In genomic region chr10:74738052-74738451, GRCh38 we compare ENCODE assay signal across 13 cellular contexts.
A peak's percentile ranks its signal among the peaks of the same experiment; 100 is the strongest.
DNase-seq lines count a peak whose midpoint lies in the region; ATAC-seq and TF ChIP-seq lines count a peak whose summit lies in the region.
"Had no signal": no experiment of that assay in that cellular context is flagged by ENCODE, and none has a peak within 500 bp of the region (broad histone marks: within the 10 kb centered on the region; RNA-seq: fewer than 3 reads in every experiment).

No MANE protein-coding gene starts in this region.

- H3K4me1 ChIP-seq in DOHH2 (ENCODE audit: control insufficient read depth, low read length) (peaks cover 33% of the 10 kb centered on the region), HCT116 (ENCODE audit: control insufficient read depth in 1 of 2, insufficient read depth in 2 of 2, low read length in 2 of 2) (no peaks in the 10 kb centered on the region), suprapubic skin (no peaks in the 10 kb centered on the region), mesenchymal stem cell (ENCODE audit: control insufficient read depth, insufficient read depth, low read depth, low read length) (peaks cover 1% of the 10 kb centered on the region), GM23248 (ENCODE audit: insufficient read depth) (no peaks in the 10 kb centered on the region)

- H3K27me3 ChIP-seq in DOHH2 (ENCODE audit: control insufficient read depth, low read length) = no peaks in the 10 kb centered on the region
- no peaks in the 10 kb centered on the region for H3K27me3 ChIP-seq in HCT116 (ENCODE audit: insufficient read depth, low read length)
- no peaks in the 10 kb centered on the region for H3K27me3 ChIP-seq in suprapubic skin
- H3K27me3 ChIP-seq in mesenchymal stem cell (ENCODE audit: control insufficient read depth in 1 of 2, insufficient read depth in 1 of 2, low read length in 2 of 2) = no peaks in the 10 kb centered on the region
- no peaks in the 10 kb centered on the region for H3K27me3 ChIP-seq in GM23248 (replicated peaks; ENCODE audit: insufficient read depth)
- H3K27me3 ChIP-seq: testis had no signal

- H3K79me1 ChIP-seq in mesenchymal stem cell (replicated peaks; ENCODE audit: low read length, poor library complexity, severe bottlenecking) = no peaks in the 10 kb centered on the region

- no peak overlapping the region for H4K91ac ChIP-seq in mesenchymal stem cell (ENCODE audit: low read length)

- DNase-seq in HCT116 (ENCODE audit: low read depth, low spot score) (no peak), OCI-M1 (lab: John Stamatoyannopoulos, UW) (peak; percentile 49), fibroblast of pulmonary artery (ENCODE audit: low read depth) (peak; percentile 12), suprapubic skin (ENCODE audit: low spot score in 2 of 2) (no peak), mesenchymal stem cell (no peak), GM23248 (no peak), NCI-H2029 treated with DMSO at 0.1 percent for 48 hours (lab: John Stamatoyannopoulos, UW) (no peak)
- DNase-seq: activated naive CD4-positive, alpha-beta T cell; CD4-positive, alpha-beta T cell; naive thymus-derived CD8-positive, alpha-beta T cell; stimulated activated CD4-positive, alpha-beta T cell treated with anti-CD3 and anti-CD28 coated beads, Interleukin-2, amount 100 ng/mL, for 24 hours; testis had no signal

- CTCF ChIA-PET in HCT116 (lab: Charles Lee) = interaction anchor here (1.2 kb wide), 1 partner anchor 10 kb away, joined by 3 read pairs; no protein-coding TSS in a partner anchor

- 70% methylated on average over 1 of the region's 1 CpG for WGBS in suprapubic skin
- 67% methylated on average over 1 of the region's 1 CpG for WGBS in mesenchymal stem cell
- WGBS in GM23248 (ENCODE audit: low coverage in 1 of 2, low lambda C conversion rate in 2 of 2, missing lambda C conversion rate in 2 of 2), 2 experiments = 97 to 100% methylated on average over 1 of the region's 1 CpG

- peak; percentile 34; the same call in 1 of the 2 replicates for TF ChIP-seq RAD21 in HCT116 (IDR thresholded peaks at IDR 0.05; ENCODE audit: low read depth)

- H3K27ac ChIP-seq in DOHH2 (ENCODE audit: low read depth, low read length) (peak overlapping the region; percentile 73), HCT116 (ENCODE audit: low read depth, low read length) (no peak overlapping the region), suprapubic skin (no peak overlapping the region), mesenchymal stem cell (ENCODE audit: low read length, poor library complexity, severe bottlenecking) (no peak overlapping the region), GM23248 (no peak overlapping the region)
- H3K27ac ChIP-seq: testis had no signal

- H3K14ac ChIP-seq in mesenchymal stem cell (ENCODE audit: low read length in 2 of 2) = no peak overlapping the region

- no peak for TF ChIP-seq EP300 in suprapubic skin (IDR thresholded peaks at IDR 0.05)

- TF ChIP-seq CTCF in DOHH2 (IDR thresholded peaks at IDR 0.05; ENCODE audit: low read depth, low read length, poor library complexity, severe bottlenecking) (peak; percentile 52), HCT116 (IDR thresholded peaks at IDR 0.05 in 2 of 3, conservative IDR thresholded peaks at IDR 0.05 in 1 of 3; ENCODE audit: borderline replicate concordance in 1 of 3, insufficient read depth in 1 of 3, low read depth in 2 of 3, low read length in 2 of 3) (no peak), fibroblast of pulmonary artery (IDR thresholded peaks at IDR 0.05; ENCODE audit: low read length, missing control alignments) (no peak), suprapubic skin (IDR thresholded peaks at IDR 0.05) (no peak)

- no peak overlapping the region for H2BK5ac ChIP-seq in mesenchymal stem cell (ENCODE audit: low read depth, low read length, poor library complexity, severe bottlenecking)

- POLR2A ChIA-PET in HCT116 (lab: Charles Lee) = no interaction called here

- no peak overlapping the region for H3K4ac ChIP-seq in mesenchymal stem cell (ENCODE audit: low read depth in 1 of 2, low read length in 2 of 2)

- H3K18ac ChIP-seq in mesenchymal stem cell (ENCODE audit: low read depth in 1 of 2, low read length in 2 of 2) = no peak overlapping the region

- TF ChIP-seq POLR2A in HCT116 (IDR thresholded peaks at IDR 0.05; ENCODE audit: borderline replicate concordance, extremely low read depth, insufficient read depth, insufficient read length) (no peak), suprapubic skin (IDR thresholded peaks at IDR 0.05) (no peak)

- RAD21 ChIA-PET in HCT116 (lab: Charles Lee; ENCODE audit: low non-redundant PET in 1 of 2, low total read pairs in 2 of 2, uncharacterized antibody in 2 of 2, unreplicated experiment in 2 of 2) = no interaction called here

- H3K36me3 ChIP-seq in DOHH2 (ENCODE audit: control insufficient read depth, low read length) (no peaks in the 10 kb centered on the region), HCT116 (ENCODE audit: control insufficient read depth in 1 of 2, insufficient read depth in 2 of 2, low read length in 2 of 2) (no peaks in the 10 kb centered on the region), suprapubic skin (no peaks in the 10 kb centered on the region), mesenchymal stem cell (ENCODE audit: control insufficient read depth in 1 of 2, insufficient read depth in 2 of 2, low read depth in 1 of 2, low read length in 2 of 2) (no peaks in the 10 kb centered on the region), GM23248 (ENCODE audit: low read depth) (no peaks in the 10 kb centered on the region)

- H3K79me2 ChIP-seq in DOHH2 (ENCODE audit: control insufficient read depth, low read length) = no peaks in the 10 kb centered on the region
- H3K79me2 ChIP-seq in HCT116 (ENCODE audit: insufficient read depth, low read length) = no peaks in the 10 kb centered on the region
- no peaks in the 10 kb centered on the region for H3K79me2 ChIP-seq in GM23248 (ENCODE audit: insufficient read depth)

- H3K4me2 ChIP-seq in DOHH2 (ENCODE audit: low read length) (peak overlapping the region; percentile 62), HCT116 (ENCODE audit: low read length) (no peak overlapping the region), mesenchymal stem cell (ENCODE audit: low read length, poor library complexity, severe bottlenecking) (no peak overlapping the region), GM23248 (ENCODE audit: unreplicated experiment) (no peak overlapping the region)

- H2BK12ac ChIP-seq in mesenchymal stem cell (ENCODE audit: low read length in 2 of 2) = no peak overlapping the region

- H3K9me3 ChIP-seq in DOHH2 (ENCODE audit: control insufficient read depth, insufficient read depth, low read length) = no peaks in the 10 kb centered on the region
- H3K9me3 ChIP-seq in HCT116 (ENCODE audit: control insufficient read depth in 1 of 2, insufficient read depth in 1 of 2, low read depth in 1 of 2, low read length in 2 of 2) = no peaks in the 10 kb centered on the region
- no peaks in the 10 kb centered on the region for H3K9me3 ChIP-seq in suprapubic skin
- H3K9me3 ChIP-seq in mesenchymal stem cell (ENCODE audit: control insufficient read depth, low read length) = no peaks in the 10 kb centered on the region
- H3K9me3 ChIP-seq in GM23248 (ENCODE audit: low read depth) = peaks cover 3% of the 10 kb centered on the region
- H3K9me3 ChIP-seq: testis had no signal

- H3K9me2 ChIP-seq in DOHH2 (replicated peaks; ENCODE audit: control insufficient read depth, low read length) (no peaks in the 10 kb centered on the region), HCT116 (ENCODE audit: insufficient read depth) (no peaks in the 10 kb centered on the region), GM23248 (ENCODE audit: insufficient read depth) (no peaks in the 10 kb centered on the region)

- ATAC-seq in HCT116 = no peak

- intact Hi-C loops in HCT116 (cut with micrococcal nuclease) = no loop called here

- H4K20me1 ChIP-seq in DOHH2 (ENCODE audit: control insufficient read depth, insufficient read depth, low read depth, low read length) (no peaks in the 10 kb centered on the region), HCT116 (ENCODE audit: insufficient read depth) (no peaks in the 10 kb centered on the region), GM23248 (ENCODE audit: insufficient read depth) (no peaks in the 10 kb centered on the region)

- no peak overlapping the region for H2BK120ac ChIP-seq in mesenchymal stem cell (ENCODE audit: low read depth, low read length)

- H3F3A ChIP-seq in DOHH2 (ENCODE audit: control insufficient read depth, insufficient read depth) = peaks cover 22% of the 10 kb centered on the region
- H3F3A ChIP-seq in GM23248 (ENCODE audit: insufficient read depth) = no peaks in the 10 kb centered on the region

- H2AK5ac ChIP-seq in mesenchymal stem cell (ENCODE audit: low read length, severe bottlenecking) = no peak overlapping the region

- H3K4me3 ChIP-seq in DOHH2 (ENCODE audit: low read length) = peak overlapping the region; percentile 42
- H3K4me3 ChIP-seq in HCT116 (replicated peaks in 1 of 2; ENCODE audit: low read depth in 1 of 2, low read length in 2 of 2) = no peak overlapping the region
- H3K4me3 ChIP-seq in fibroblast of pulmonary artery (replicated peaks; ENCODE audit: low read depth, low read length) = no peak overlapping the region
- H3K4me3 ChIP-seq in suprapubic skin = no peak overlapping the region
- H3K4me3 ChIP-seq in mesenchymal stem cell (ENCODE audit: insufficient read depth in 1 of 2, low read depth in 1 of 2, low read length in 2 of 2) = no peak overlapping the region
- no peak overlapping the region for H3K4me3 ChIP-seq in GM23248
- H3K4me3 ChIP-seq: testis had no signal

- H3K9ac ChIP-seq in HCT116 (ENCODE audit: low read length) = no peak overlapping the region
- H3K9ac ChIP-seq in mesenchymal stem cell (ENCODE audit: low read length) = no peak overlapping the region
- no peak overlapping the region for H3K9ac ChIP-seq in GM23248

- no peak overlapping the region for H3K23ac ChIP-seq in mesenchymal stem cell (ENCODE audit: low read length in 2 of 2)

- in situ Hi-C loops in GM23248 (cut with MboI) = no loop called here

- no peak overlapping the region for H4K8ac ChIP-seq in mesenchymal stem cell (ENCODE audit: low read length)

- no peak overlapping the region for H2AFZ ChIP-seq in HCT116 (ENCODE audit: low read depth, low read length, poor library complexity, severe bottlenecking)
- no peak overlapping the region for H2AFZ ChIP-seq in mesenchymal stem cell (ENCODE audit: low read depth, low read length)
- H2AFZ ChIP-seq in GM23248 = no peak overlapping the region

- BruUV-seq in HCT116 (replicated peaks; lab: Mats Ljungman, UMichigan) = no TSS peak

- no peak overlapping the region for H2BK15ac ChIP-seq in mesenchymal stem cell (ENCODE audit: low read depth, poor library complexity, severe bottlenecking)

TF ChIP-seq in HCT116, 20 proteins besides CTCF, POLR2A, EP300 and RAD21 (continues in another document):
- no peak for TF ChIP-seq EZH2phosphoT487 (IDR thresholded peaks at IDR 0.05; ENCODE audit: borderline replicate concordance)
- TF ChIP-seq YY1 (IDR thresholded peaks at IDR 0.05; ENCODE audit: extremely low read depth, insufficient replicate concordance, low read depth, low read length) = no peak
- TF ChIP-seq EGR1 (IDR thresholded peaks at IDR 0.05; ENCODE audit: low read depth) = no peak
- TF ChIP-seq CEBPB (IDR thresholded peaks at IDR 0.05; ENCODE audit: low read depth) = no peak
- no peak for TF ChIP-seq SIN3A (IDR thresholded peaks at IDR 0.05; ENCODE audit: low read depth)

Comparison
In these comparisons a context has a peak if more than half of its experiments do, and no peak if none do; other contexts are left out.
1. DNase-seq: peak in OCI-M1 (single experiment) and fibroblast of pulmonary artery (single experiment); none in HCT116 (single experiment), suprapubic skin (0 of 2), mesenchymal stem cell (single experiment), GM23248 (single experiment) and NCI-H2029 treated with DMSO at 0.1 percent for 48 hours (single experiment).